Comparison of ENCODE assay signal across 14 cellular contexts in genomic region chr19:43674630-43674982, GRCh38. TPM values are rescaled to one million over a fixed set of nuclear protein-coding genes. Genes with fewer than 3 reads are reported as not detected.
A peak's percentile ranks its signal among the peaks of the same experiment; 100 is the strongest.
DNase-seq lines count a peak whose midpoint lies in the region; ATAC-seq and TF ChIP-seq lines count a peak whose summit lies in the region.
"Had no signal": no experiment of that assay in that cellular context is flagged by ENCODE, and none has a peak within 500 bp of the region (broad histone marks: within the 10 kb centered on the region; RNA-seq: fewer than 3 reads in every experiment).

No MANE protein-coding gene starts in this region.

- no peak for TF ChIP-seq POLR2A in NB4 (IDR thresholded peaks at IDR 0.05; ENCODE audit: extremely low read depth, insufficient read length)

- H3K4me3 ChIP-seq in NB4 (ENCODE audit: low read depth, low read length) (no peak overlapping the region), choroid plexus epithelial cell (ENCODE audit: low read depth, low read length) (no peak overlapping the region)
- H3K4me3 ChIP-seq: HAP-1, pancreas had no signal

- H3K27ac Mint-ChIP-seq in CD14-positive monocyte: peak overlapping the region; percentile 96 to 100 (median 99)
- H3K27ac Mint-ChIP-seq in natural killer cell treated with Interleukin-12 subunit alpha and Interleukin-12 subunit beta and Interleukin-15 and Interleukin-18, amount 100 ng/mL, for 72 hours: peak overlapping the region; percentile 59 to 79
- H3K27ac Mint-ChIP-seq in activated T-helper 2 cell treated with anti-CD3 and anti-CD28 coated beads, Interferon-gamma antibody, Interleukin-2, Interleukin-4, amounts not matched to agents 10 μg/mL and 5 μg/mL and 100 μg/mL, durations not matched to agents 14 hours and 24 hours and 36 hours: no peak overlapping the region

- H3K9me3 Mint-ChIP-seq in CD14-positive monocyte: no peaks in the 10 kb centered on the region
- H3K9me3 Mint-ChIP-seq in natural killer cell treated with Interleukin-12 subunit alpha and Interleukin-12 subunit beta and Interleukin-15 and Interleukin-18, amount 100 ng/mL, for 72 hours: no peaks in the 10 kb centered on the region
- no peaks in the 10 kb centered on the region for H3K9me3 Mint-ChIP-seq in activated T-helper 2 cell treated with anti-CD3 and anti-CD28 coated beads, Interferon-gamma antibody, Interleukin-2, Interleukin-4, amounts not matched to agents 10 μg/mL and 5 μg/mL and 100 μg/mL, durations not matched to agents 14 hours and 24 hours and 36 hours

- ATAC-seq in natural killer cell treated with Interleukin-12 subunit alpha and Interleukin-12 subunit beta and Interleukin-15 and Interleukin-18, amount 100 ng/mL, for 72 hours: peak; percentile 52
- no peak for ATAC-seq in GM18519 (IDR thresholded peaks at IDR 0.05; ENCODE audit: low FRiP score, unreplicated experiment)
- no peak for ATAC-seq in HG02678 (IDR thresholded peaks at IDR 0.05; ENCODE audit: unreplicated experiment)

- DNase-seq in CD14-positive monocyte (ENCODE audit: low spot score) (peak; percentile 77), NB4 (ENCODE audit: low read depth) (peak; percentile 65), choroid plexus epithelial cell (ENCODE audit: low read depth) (peak; percentile 54), T-helper 1 cell (no peak)
- no peak for DNase-seq in natural killer cell treated with Interleukin-12 subunit alpha and Interleukin-12 subunit beta and Interleukin-15 and Interleukin-18, amount 100 ng/mL, for 72 hours (ENCODE audit: low spot score)
- no peak for DNase-seq in activated T-helper 2 cell treated with anti-CD3 and anti-CD28 coated beads, Interferon-gamma antibody, Interleukin-2, Interleukin-4, amounts not matched to agents 10 μg/mL and 5 μg/mL and 100 μg/mL, durations not matched to agents 14 hours and 24 hours and 36 hours (ENCODE audit: low spot score)
- DNase-seq: activated T-cell treated with anti-CD3 and anti-CD28 coated beads, Interleukin-2, amount 50 U/mL, for 1 hour; NCI-H2171 treated with DMSO at 0.1 percent for 48 hours had no signal

- H3K36me3 Mint-ChIP-seq in CD14-positive monocyte: peaks cover 3 to 7% of the 10 kb centered on the region in 2 donors
- H3K36me3 Mint-ChIP-seq in natural killer cell treated with Interleukin-12 subunit alpha and Interleukin-12 subunit beta and Interleukin-15 and Interleukin-18, amount 100 ng/mL, for 72 hours: no peaks in the 10 kb centered on the region
- no peaks in the 10 kb centered on the region for H3K36me3 Mint-ChIP-seq in activated T-helper 2 cell treated with anti-CD3 and anti-CD28 coated beads, Interferon-gamma antibody, Interleukin-2, Interleukin-4, amounts not matched to agents 10 μg/mL and 5 μg/mL and 100 μg/mL, durations not matched to agents 14 hours and 24 hours and 36 hours (ENCODE audit: low read depth)

- H3K27me3 Mint-ChIP-seq in CD14-positive monocyte (ENCODE audit: low read depth in 3 of 3): peaks cover 0 to 2% (median 0%) of the 10 kb centered on the region in 3 donors
- H3K27me3 Mint-ChIP-seq in natural killer cell treated with Interleukin-12 subunit alpha and Interleukin-12 subunit beta and Interleukin-15 and Interleukin-18, amount 100 ng/mL, for 72 hours: peaks cover 0 to 4% of the 10 kb centered on the region in 2 donors
- H3K27me3 Mint-ChIP-seq in activated T-helper 2 cell treated with anti-CD3 and anti-CD28 coated beads, Interferon-gamma antibody, Interleukin-2, Interleukin-4, amounts not matched to agents 10 μg/mL and 5 μg/mL and 100 μg/mL, durations not matched to agents 14 hours and 24 hours and 36 hours (ENCODE audit: low read depth): peaks cover 9% of the 10 kb centered on the region

- H3K4me1 Mint-ChIP-seq in CD14-positive monocyte: peaks cover 49% of the 10 kb centered on the region
- peaks cover 24 to 28% of the 10 kb centered on the region in 2 donors for H3K4me1 Mint-ChIP-seq in natural killer cell treated with Interleukin-12 subunit alpha and Interleukin-12 subunit beta and Interleukin-15 and Interleukin-18, amount 100 ng/mL, for 72 hours (ENCODE audit: low read depth in 2 of 2)
- H3K4me1 Mint-ChIP-seq in activated T-helper 2 cell treated with anti-CD3 and anti-CD28 coated beads, Interferon-gamma antibody, Interleukin-2, Interleukin-4, amounts not matched to agents 10 μg/mL and 5 μg/mL and 100 μg/mL, durations not matched to agents 14 hours and 24 hours and 36 hours (ENCODE audit: low read depth): peaks cover 19% of the 10 kb centered on the region

- peak overlapping the region; percentile 61 to 93 for H3K4me3 Mint-ChIP-seq in CD14-positive monocyte
- H3K4me3 Mint-ChIP-seq in natural killer cell treated with Interleukin-12 subunit alpha and Interleukin-12 subunit beta and Interleukin-15 and Interleukin-18, amount 100 ng/mL, for 72 hours: peak overlapping the region; percentile 16
- no peak overlapping the region for H3K4me3 Mint-ChIP-seq in activated T-helper 2 cell treated with anti-CD3 and anti-CD28 coated beads, Interferon-gamma antibody, Interleukin-2, Interleukin-4, amounts not matched to agents 10 μg/mL and 5 μg/mL and 100 μg/mL, durations not matched to agents 14 hours and 24 hours and 36 hours (ENCODE audit: low read depth)

- intact Hi-C loops in CD14-positive monocyte (cut with micrococcal nuclease): loop anchor here in 1 of 2 donors (2.0 kb wide), 1 partner anchor 18 kb away; no protein-coding TSS in a partner anchor
- intact Hi-C loops in activated T-helper 2 cell treated with anti-CD3 and anti-CD28 coated beads, Interferon-gamma antibody, Interleukin-2, Interleukin-4, amounts not matched to agents 10 μg/mL and 5 μg/mL and 100 μg/mL, durations not matched to agents 14 hours and 24 hours and 36 hours (cut with micrococcal nuclease): no loop called here

- TF ChIP-seq CTCF in CD14-positive monocyte (IDR thresholded peaks at IDR 0.05) (no peak), NB4 (IDR thresholded peaks at IDR 0.05; ENCODE audit: low read depth, low read length) (no peak), choroid plexus epithelial cell (conservative IDR thresholded peaks at IDR 0.05; ENCODE audit: low read depth, low read length) (no peak)

RNA-seq across cellular contexts. Expression of gene PLAUR, which starts 4.6 kb away (rescaled TPM):
- polyA plus RNA-seq in CD14-positive monocyte: 100 to 1,000 TPM; 212 to 284 TPM
- total RNA-seq in natural killer cell treated with Interleukin-12 subunit alpha and Interleukin-12 subunit beta and Interleukin-15 and Interleukin-18, amount 100 ng/mL, for 72 hours: 100 to 1,000 TPM in 1 of 2 donors, 10 to 100 TPM in 1; 83.6 to 172 TPM
- 19.9 and 21.2 TPM in 2 replicates for total RNA-seq in activated T-helper 2 cell treated with anti-CD3 and anti-CD28 coated beads, Interferon-gamma antibody, Interleukin-2, Interleukin-4, amounts not matched to agents 10 μg/mL and 5 μg/mL and 100 μg/mL, durations not matched to agents 14 hours and 24 hours and 36 hours

RNA-seq across cellular contexts. Expression of gene CADM4, which starts 35.0 kb away (rescaled TPM):
- polyA plus RNA-seq in CD14-positive monocyte: under 1 TPM; 0.10 to 0.31 TPM
- total RNA-seq in natural killer cell treated with Interleukin-12 subunit alpha and Interleukin-12 subunit beta and Interleukin-15 and Interleukin-18, amount 100 ng/mL, for 72 hours: under 1 TPM; 0.59 TPM
- total RNA-seq in activated T-helper 2 cell treated with anti-CD3 and anti-CD28 coated beads, Interferon-gamma antibody, Interleukin-2, Interleukin-4, amounts not matched to agents 10 μg/mL and 5 μg/mL and 100 μg/mL, durations not matched to agents 14 hours and 24 hours and 36 hours: 0.39 and 0.44 TPM in 2 replicates

RNA-seq across cellular contexts. Expression of gene IRGC, which starts 41.3 kb away (rescaled TPM):
- polyA plus RNA-seq in CD14-positive monocyte: not detected
- not detected for total RNA-seq in natural killer cell treated with Interleukin-12 subunit alpha and Interleukin-12 subunit beta and Interleukin-15 and Interleukin-18, amount 100 ng/mL, for 72 hours
- total RNA-seq in activated T-helper 2 cell treated with anti-CD3 and anti-CD28 coated beads, Interferon-gamma antibody, Interleukin-2, Interleukin-4, amounts not matched to agents 10 μg/mL and 5 μg/mL and 100 μg/mL, durations not matched to agents 14 hours and 24 hours and 36 hours: not detected in 2 replicates
- total RNA-seq: chondrocyte; pancreas; T-helper 2 cell treated with Interferon-gamma antibody and Interleukin-4, amounts not matched to agents 100 ng/mL and 5 ng/mL, for 36 hours had no signal
- polyA plus RNA-seq: pancreas had no signal

RNA-seq across cellular contexts. Expression of gene ZNF428, which starts 55.2 kb away (rescaled TPM):
- 1 to 10 TPM; 3.8 to 3.9 TPM for polyA plus RNA-seq in CD14-positive monocyte
- 10 to 100 TPM; 24.9 to 25.3 TPM for total RNA-seq in natural killer cell treated with Interleukin-12 subunit alpha and Interleukin-12 subunit beta and Interleukin-15 and Interleukin-18, amount 100 ng/mL, for 72 hours
- 17.7 and 19.1 TPM in 2 replicates for total RNA-seq in activated T-helper 2 cell treated with anti-CD3 and anti-CD28 coated beads, Interferon-gamma antibody, Interleukin-2, Interleukin-4, amounts not matched to agents 10 μg/mL and 5 μg/mL and 100 μg/mL, durations not matched to agents 14 hours and 24 hours and 36 hours

Comparison
In these comparisons a context has a peak if more than half of its experiments do, and no peak if none do; other contexts are left out.
1. DNase-seq: peak in CD14-positive monocyte (single experiment), NB4 (single experiment) and choroid plexus epithelial cell (single experiment); none in natural killer cell treated with Interleukin-12 subunit alpha and Interleukin-12 subunit beta and Interleukin-15 and Interleukin-18, amount 100 ng/mL, for 72 hours (single experiment), T-helper 1 cell (0 of 5) and activated T-helper 2 cell treated with anti-CD3 and anti-CD28 coated beads, Interferon-gamma antibody, Interleukin-2, Interleukin-4, amounts not matched to agents 10 μg/mL and 5 μg/mL and 100 μg/mL, durations not matched to agents 14 hours and 24 hours and 36 hours (single experiment).
2. ATAC-seq: peak in natural killer cell treated with Interleukin-12 subunit alpha and Interleukin-12 subunit beta and Interleukin-15 and Interleukin-18, amount 100 ng/mL, for 72 hours (2 of 2); none in GM18519 (single experiment) and HG02678 (single experiment).